1 cellular context compared by ENCODE assay signal in genomic region chr7:139481364-139481763, GRCh38.
TF ChIP-seq lines count a peak whose summit lies in the region.

No MANE protein-coding gene starts in this region.

TF ChIP-seq in WTC11, 78 proteins besides CTCF, POLR2A, EP300 and RAD21 (continued from another document):
- TF ChIP-seq NR3C1 (CRISPR knock-in tag; conservative IDR thresholded peaks at IDR 0.05; ENCODE audit: low read depth) (no peak), NFATC4 (CRISPR knock-in tag; IDR thresholded peaks at IDR 0.05) (no peak), ZNF317 (CRISPR knock-in tag; IDR thresholded peaks at IDR 0.05; ENCODE audit: borderline replicate concordance, low read depth) (no peak), TCF7 (CRISPR knock-in tag; IDR thresholded peaks at IDR 0.05; ENCODE audit: low read depth) (no peak), TEAD4 (CRISPR knock-in tag; IDR thresholded peaks at IDR 0.05) (no peak)
- TF ChIP-seq, protein P1, sequence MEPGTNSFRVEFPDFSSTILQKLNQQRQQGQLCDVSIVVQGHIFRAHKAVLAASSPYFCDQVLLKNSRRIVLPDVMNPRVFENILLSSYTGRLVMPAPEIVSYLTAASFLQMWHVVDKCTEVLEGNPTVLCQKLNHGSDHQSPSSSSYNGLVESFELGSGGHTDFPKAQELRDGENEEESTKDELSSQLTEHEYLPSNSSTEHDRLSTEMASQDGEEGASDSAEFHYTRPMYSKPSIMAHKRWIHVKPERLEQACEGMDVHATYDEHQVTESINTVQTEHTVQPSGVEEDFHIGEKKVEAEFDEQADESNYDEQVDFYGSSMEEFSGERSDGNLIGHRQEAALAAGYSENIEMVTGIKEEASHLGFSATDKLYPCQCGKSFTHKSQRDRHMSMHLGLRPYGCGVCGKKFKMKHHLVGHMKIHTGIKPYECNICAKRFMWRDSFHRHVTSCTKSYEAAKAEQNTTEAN (CRISPR knock-in tag; IDR thresholded peaks at IDR 0.05): no peak
- TF ChIP-seq, protein P2, sequence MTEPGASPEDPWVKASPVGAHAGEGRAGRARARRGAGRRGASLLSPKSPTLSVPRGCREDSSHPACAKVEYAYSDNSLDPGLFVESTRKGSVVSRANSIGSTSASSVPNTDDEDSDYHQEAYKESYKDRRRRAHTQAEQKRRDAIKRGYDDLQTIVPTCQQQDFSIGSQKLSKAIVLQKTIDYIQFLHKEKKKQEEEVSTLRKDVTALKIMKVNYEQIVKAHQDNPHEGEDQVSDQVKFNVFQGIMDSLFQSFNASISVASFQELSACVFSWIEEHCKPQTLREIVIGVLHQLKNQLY (CRISPR knock-in tag; IDR thresholded peaks at IDR 0.05): no peak
